16 cellular contexts compared by ENCODE assay signal in genomic region chr2:193502363-193503035, GRCh38.
DNase-seq lines count a peak whose midpoint lies in the region; ATAC-seq, FAIRE-seq and TF ChIP-seq lines count a peak whose summit lies in the region.
"Had no signal": no experiment of that assay in that cellular context is flagged by ENCODE, and none has a peak within 500 bp of the region (broad histone marks: within the 10 kb centered on the region; RNA-seq: fewer than 3 reads in every experiment).

No MANE protein-coding gene starts in this region.

- no peak overlapping the region for H2AFZ ChIP-seq in astrocyte (ENCODE audit: low read depth, low read length)

- H3K4me1 ChIP-seq in astrocyte (ENCODE audit: insufficient read depth, low read length) (no peaks in the 10 kb centered on the region), kidney (ENCODE audit: control insufficient read depth in 1 of 2, insufficient read depth in 1 of 2, low read depth in 1 of 2, low read length in 2 of 2) (no peaks in the 10 kb centered on the region)
- H3K4me1 ChIP-seq: lower lobe of right lung, Peyer's patch had no signal

- H4K20me1 ChIP-seq in astrocyte (ENCODE audit: insufficient read depth, low read length): no peaks in the 10 kb centered on the region

- no peak for FAIRE-seq in astrocyte (lab: Jason Lieb, UNC)
- FAIRE-seq in kidney (lab: Jason Lieb, UNC): no peak
- FAIRE-seq: urothelium cell line had no signal

- no peak overlapping the region for H3K27ac Mint-ChIP-seq in astrocyte (ENCODE audit: unreplicated experiment)
- H3K27ac Mint-ChIP-seq: activated T-helper 1 cell treated with anti-CD3 and anti-CD28 coated beads, Interleukin-12 subunit alpha, Interleukin-12 subunit beta, Interleukin-2, Interleukin-4 antibody, amounts not matched to agents 30 ng/mL and 10 ng/mL and 1 ng/mL, durations not matched to agents 14 hours and 24 hours and 36 hours; T-helper 1 cell treated with Interleukin-12 subunit alpha and Interleukin-12 subunit beta and Interleukin-4 antibody, amounts not matched to agents 30 μg/mL and 1 μg/mL, for 36 hours had no signal

- peak; percentile 79 for DNase-seq in NCI-H1105 (lab: John Stamatoyannopoulos, UW)
- no peak for DNase-seq in astrocyte (ENCODE audit: low read depth)
- peak; percentile 72 for DNase-seq in kidney
- DNase-seq in NCI-H748 treated with DMSO at 0.1 percent for 48 hours (lab: John Stamatoyannopoulos, UW): no peak
- DNase-seq in stimulated activated CD8-positive, alpha-beta memory T cell treated with anti-CD3 and anti-CD28 coated beads, Interleukin-4, amount 100 ng/mL, for 48 hours: no peak
- no peak for DNase-seq in activated naive CD4-positive, alpha-beta T cell (lab: John Stamatoyannopoulos, UW)
- DNase-seq: ACHN, brain microvascular endothelial cell, lower lobe of right lung, Peyer's patch had no signal

- H3K27ac ChIP-seq in 22Rv1 (no peak overlapping the region), astrocyte (ENCODE audit: low read depth, low read length) (no peak overlapping the region), kidney (ENCODE audit: low read depth in 2 of 2, low read length in 2 of 2) (no peak overlapping the region)
- H3K27ac ChIP-seq: brain microvascular endothelial cell, KMS-11, lower lobe of right lung, Peyer's patch had no signal

- no peaks in the 10 kb centered on the region for H3K9me3 ChIP-seq in astrocyte (ENCODE audit: insufficient read depth, low read depth, low read length)
- no peaks in the 10 kb centered on the region for H3K9me3 ChIP-seq in kidney (ENCODE audit: control insufficient read depth in 1 of 2, low read length in 2 of 2)
- H3K9me3 ChIP-seq: lower lobe of right lung, Peyer's patch had no signal

- intact Hi-C loops in kidney (cut with DNase I): no loop called here

- no peak overlapping the region for H3K4me3 ChIP-seq in astrocyte (ENCODE audit: insufficient read depth, low read depth, low read length)
- no peak overlapping the region for H3K4me3 ChIP-seq in kidney (ENCODE audit: low read length in 2 of 2)
- H3K4me3 ChIP-seq: lower lobe of right lung, Peyer's patch had no signal

- H3K36me3 Mint-ChIP-seq in astrocyte (ENCODE audit: low read depth, unreplicated experiment): no peaks in the 10 kb centered on the region

- H3K27me3 ChIP-seq in astrocyte (ENCODE audit: insufficient read depth, low read length): no peaks in the 10 kb centered on the region
- H3K27me3 ChIP-seq: brain microvascular endothelial cell, Peyer's patch had no signal

- no peaks in the 10 kb centered on the region for H3K79me2 ChIP-seq in astrocyte (ENCODE audit: insufficient read depth, low read length)

- TF ChIP-seq CTCF in 22Rv1 (IDR thresholded peaks at IDR 0.05) (0 out of 2 replicates have a peak, but pooled peaks have one; percentile 6), astrocyte (IDR thresholded peaks at IDR 0.05; ENCODE audit: insufficient read depth, low read depth, low read length) (no peak), kidney (IDR thresholded peaks at IDR 0.05; ENCODE audit: borderline replicate concordance, extremely low read depth, insufficient read depth) (no peak)

- H3K9ac ChIP-seq in astrocyte (ENCODE audit: low read length) (no peak overlapping the region), kidney (ENCODE audit: low read length in 2 of 2) (no peak overlapping the region)
- H3K9ac ChIP-seq: KMS-11 had no signal

- H3K4me2 ChIP-seq in astrocyte (ENCODE audit: low read length): no peak overlapping the region
- H3K4me2 ChIP-seq: KMS-11 had no signal

- H3K4me3 Mint-ChIP-seq in astrocyte (ENCODE audit: unreplicated experiment): peak overlapping the region; percentile 64
- H3K4me3 Mint-ChIP-seq: activated T-helper 1 cell treated with anti-CD3 and anti-CD28 coated beads, Interleukin-12 subunit alpha, Interleukin-12 subunit beta, Interleukin-2, Interleukin-4 antibody, amounts not matched to agents 30 ng/mL and 10 ng/mL and 1 ng/mL, durations not matched to agents 14 hours and 24 hours and 36 hours; T-helper 1 cell treated with Interleukin-12 subunit alpha and Interleukin-12 subunit beta and Interleukin-4 antibody, amounts not matched to agents 30 μg/mL and 1 μg/mL, for 36 hours had no signal

- ATAC-seq in GM18873 (IDR thresholded peaks at IDR 0.05; ENCODE audit: low FRiP score, unreplicated experiment): no peak

- peaks cover 2% of the 10 kb centered on the region for H3K9me3 Mint-ChIP-seq in astrocyte (ENCODE audit: unreplicated experiment)
- H3K9me3 Mint-ChIP-seq: activated T-helper 1 cell treated with anti-CD3 and anti-CD28 coated beads, Interleukin-12 subunit alpha, Interleukin-12 subunit beta, Interleukin-2, Interleukin-4 antibody, amounts not matched to agents 30 ng/mL and 10 ng/mL and 1 ng/mL, durations not matched to agents 14 hours and 24 hours and 36 hours; T-helper 1 cell treated with Interleukin-12 subunit alpha and Interleukin-12 subunit beta and Interleukin-4 antibody, amounts not matched to agents 30 μg/mL and 1 μg/mL, for 36 hours had no signal

- no peaks in the 10 kb centered on the region for H3K27me3 Mint-ChIP-seq in astrocyte (ENCODE audit: low read depth, unreplicated experiment)

- no peaks in the 10 kb centered on the region for H3K4me1 Mint-ChIP-seq in astrocyte (ENCODE audit: low read depth, unreplicated experiment)

- H3K36me3 ChIP-seq in astrocyte (ENCODE audit: insufficient read depth, low read length): no peaks in the 10 kb centered on the region
- H3K36me3 ChIP-seq in kidney (ENCODE audit: control insufficient read depth in 1 of 2, insufficient read depth in 2 of 2, low read length in 2 of 2): no peaks in the 10 kb centered on the region
- H3K36me3 ChIP-seq: brain microvascular endothelial cell, lower lobe of right lung, Peyer's patch had no signal

Comparison
In these comparisons a context has a peak if more than half of its experiments do, and no peak if none do; other contexts are left out.
1. DNase-seq: peak in NCI-H1105 (single experiment) and kidney (single experiment); none in astrocyte (single experiment), NCI-H748 treated with DMSO at 0.1 percent for 48 hours (single experiment), stimulated activated CD8-positive, alpha-beta memory T cell treated with anti-CD3 and anti-CD28 coated beads, Interleukin-4, amount 100 ng/mL, for 48 hours (single experiment) and activated naive CD4-positive, alpha-beta T cell (0 of 4).